18 cellular contexts compared by ENCODE assay signal in genomic region chrX:20414066-20414465, GRCh38.
DNase-seq lines count a peak whose midpoint lies in the region; ATAC-seq and TF ChIP-seq lines count a peak whose summit lies in the region.
"Had no signal": no experiment of that assay in that cellular context is flagged by ENCODE, and none has a peak within 500 bp of the region (broad histone marks: within the 10 kb centered on the region; RNA-seq: fewer than 3 reads in every experiment).

No MANE protein-coding gene starts in this region.

- H3K27ac ChIP-seq in KOPT-K1 (ENCODE audit: low read depth, low read length, poor library complexity, severe bottlenecking): peak overlapping the region; percentile 64
- H3K27ac ChIP-seq: gastrocnemius medialis, prostate gland, RWPE1 had no signal

- peaks cover 42% of the 10 kb centered on the region for H3K4me1 Mint-ChIP-seq in activated CD4-positive, alpha-beta T cell treated with anti-CD3 and anti-CD28 coated beads for 36 hours
- peaks cover 23 to 26% of the 10 kb centered on the region in 2 donors for H3K4me1 Mint-ChIP-seq in effector memory CD8-positive, alpha-beta T cell (ENCODE audit: low read depth in 2 of 2)
- peaks cover 23 to 24% of the 10 kb centered on the region in 2 donors for H3K4me1 Mint-ChIP-seq in stimulated activated naive B cell treated with anti-CD40 and anti-IgM and Interleukin-4, amounts not matched to agents 10 μg/mL and 1 μg/mL and 100 μg/mL, for 72 hours
- H3K4me1 Mint-ChIP-seq: nephron had no signal

- no peaks in the 10 kb centered on the region for H3K36me3 ChIP-seq in KOPT-K1 (ENCODE audit: insufficient read depth, low read length)
- H3K36me3 ChIP-seq: gastrocnemius medialis, prostate gland, tibial nerve had no signal

- peak; percentile 35 for ATAC-seq in activated CD4-positive, alpha-beta T cell treated with anti-CD3 and anti-CD28 coated beads for 36 hours
- ATAC-seq in effector memory CD8-positive, alpha-beta T cell (replicated peaks): no peak
- ATAC-seq in stimulated activated naive B cell treated with anti-CD40 and anti-IgM and Interleukin-4, amounts not matched to agents 10 μg/mL and 1 μg/mL and 100 μg/mL, for 72 hours (replicated peaks): peak; percentile 39 to 50
- ATAC-seq in GM21515 (IDR thresholded peaks at IDR 0.05; ENCODE audit: unreplicated experiment) (no peak), HG03039 (IDR thresholded peaks at IDR 0.05; ENCODE audit: unreplicated experiment) (no peak)
- ATAC-seq: gastrocnemius medialis had no signal

- peak; percentile 14 for DNase-seq in activated CD4-positive, alpha-beta T cell treated with anti-CD3 and anti-CD28 coated beads for 36 hours
- DNase-seq in activated CD4-positive, alpha-beta T cell treated with anti-CD3 and anti-CD28 coated beads for 48 hours: no peak
- no peak for DNase-seq in effector memory CD8-positive, alpha-beta T cell
- DNase-seq in stimulated activated naive B cell treated with anti-CD40 and anti-IgM and Interleukin-4, amounts not matched to agents 10 μg/mL and 1 μg/mL and 100 μg/mL, for 72 hours: no peak
- no peak for DNase-seq in erythroblast (lab: John Stamatoyannopoulos, UW)
- DNase-seq: 8988T; activated CD4-positive, alpha-beta T cell treated with anti-CD3 and anti-CD28 coated beads, Interleukin-2, amount 50 U/mL, for 48 hours; gastrocnemius medialis; NCI-H1930; NCI-H446 had no signal

- no peaks in the 10 kb centered on the region for H3K36me3 Mint-ChIP-seq in activated CD4-positive, alpha-beta T cell treated with anti-CD3 and anti-CD28 coated beads for 36 hours (ENCODE audit: low read depth)
- H3K36me3 Mint-ChIP-seq in effector memory CD8-positive, alpha-beta T cell (ENCODE audit: insufficient read depth): peaks cover 3% of the 10 kb centered on the region
- peaks cover 0 to 2% of the 10 kb centered on the region in 2 donors for H3K36me3 Mint-ChIP-seq in stimulated activated naive B cell treated with anti-CD40 and anti-IgM and Interleukin-4, amounts not matched to agents 10 μg/mL and 1 μg/mL and 100 μg/mL, for 72 hours
- H3K36me3 Mint-ChIP-seq: IgD-negative memory B cell had no signal

- no peaks in the 10 kb centered on the region for H3K9me3 ChIP-seq in KOPT-K1 (ENCODE audit: insufficient read depth, low read length, poor library complexity, severe bottlenecking)
- H3K9me3 ChIP-seq: gastrocnemius medialis, prostate gland, tibial nerve had no signal

- no peaks in the 10 kb centered on the region for H3K27me3 Mint-ChIP-seq in activated CD4-positive, alpha-beta T cell treated with anti-CD3 and anti-CD28 coated beads for 36 hours
- H3K27me3 Mint-ChIP-seq in effector memory CD8-positive, alpha-beta T cell: no peaks in the 10 kb centered on the region
- no peaks in the 10 kb centered on the region for H3K27me3 Mint-ChIP-seq in stimulated activated naive B cell treated with anti-CD40 and anti-IgM and Interleukin-4, amounts not matched to agents 10 μg/mL and 1 μg/mL and 100 μg/mL, for 72 hours

- no peak for TF ChIP-seq POLR2A in erythroblast (IDR thresholded peaks at IDR 0.05; ENCODE audit: low read length)

- no peaks in the 10 kb centered on the region for H3K9me3 Mint-ChIP-seq in activated CD4-positive, alpha-beta T cell treated with anti-CD3 and anti-CD28 coated beads for 36 hours (ENCODE audit: low read depth)
- H3K9me3 Mint-ChIP-seq in effector memory CD8-positive, alpha-beta T cell: no peaks in the 10 kb centered on the region
- H3K9me3 Mint-ChIP-seq in stimulated activated naive B cell treated with anti-CD40 and anti-IgM and Interleukin-4, amounts not matched to agents 10 μg/mL and 1 μg/mL and 100 μg/mL, for 72 hours: no peaks in the 10 kb centered on the region

- no peak overlapping the region for H3K27ac Mint-ChIP-seq in activated CD4-positive, alpha-beta T cell treated with anti-CD3 and anti-CD28 coated beads for 36 hours
- H3K27ac Mint-ChIP-seq in effector memory CD8-positive, alpha-beta T cell: peak overlapping the region in 1 of 2 donors; percentile 95
- no peak overlapping the region for H3K27ac Mint-ChIP-seq in stimulated activated naive B cell treated with anti-CD40 and anti-IgM and Interleukin-4, amounts not matched to agents 10 μg/mL and 1 μg/mL and 100 μg/mL, for 72 hours
- H3K27ac Mint-ChIP-seq: nephron had no signal

- intact Hi-C loops in activated CD4-positive, alpha-beta T cell treated with anti-CD3 and anti-CD28 coated beads for 36 hours (cut with DNase I, micrococcal nuclease): no loop called here

- POLR2A ChIA-PET in activated CD4-positive, alpha-beta T cell treated with anti-CD3 and anti-CD28 coated beads for 36 hours (lab: Charles Lee): interaction anchor here (0.7 kb wide), 1 partner anchor 322 kb away, joined by 3 read pairs; no protein-coding TSS in a partner anchor

- no peak overlapping the region for H3K4me3 Mint-ChIP-seq in activated CD4-positive, alpha-beta T cell treated with anti-CD3 and anti-CD28 coated beads for 36 hours
- peak overlapping the region; percentile 58 to 72 for H3K4me3 Mint-ChIP-seq in effector memory CD8-positive, alpha-beta T cell
- H3K4me3 Mint-ChIP-seq in stimulated activated naive B cell treated with anti-CD40 and anti-IgM and Interleukin-4, amounts not matched to agents 10 μg/mL and 1 μg/mL and 100 μg/mL, for 72 hours: no peak overlapping the region
- H3K4me3 Mint-ChIP-seq: nephron had no signal

- CTCF ChIA-PET in activated CD4-positive, alpha-beta T cell treated with anti-CD3 and anti-CD28 coated beads for 36 hours (lab: Charles Lee): interaction anchor here (0.5 to 3.3 kb wide), 2 partner anchors 10 to 182 kb away, joined by 3 to 12 read pairs; no protein-coding TSS in a partner anchor

Comparison
In these comparisons a context has a peak if more than half of its experiments do, and no peak if none do; other contexts are left out.
1. ATAC-seq: peak in activated CD4-positive, alpha-beta T cell treated with anti-CD3 and anti-CD28 coated beads for 36 hours (single experiment) and stimulated activated naive B cell treated with anti-CD40 and anti-IgM and Interleukin-4, amounts not matched to agents 10 μg/mL and 1 μg/mL and 100 μg/mL, for 72 hours (2 of 2); none in effector memory CD8-positive, alpha-beta T cell (single experiment), GM21515 (single experiment) and HG03039 (single experiment).
2. H3K4me3 Mint-ChIP-seq: peak in effector memory CD8-positive, alpha-beta T cell (2 of 2); none in activated CD4-positive, alpha-beta T cell treated with anti-CD3 and anti-CD28 coated beads for 36 hours (single experiment) and stimulated activated naive B cell treated with anti-CD40 and anti-IgM and Interleukin-4, amounts not matched to agents 10 μg/mL and 1 μg/mL and 100 μg/mL, for 72 hours (0 of 2).